8 cellular contexts compared by ENCODE assay signal in the genomic region with DNA sequence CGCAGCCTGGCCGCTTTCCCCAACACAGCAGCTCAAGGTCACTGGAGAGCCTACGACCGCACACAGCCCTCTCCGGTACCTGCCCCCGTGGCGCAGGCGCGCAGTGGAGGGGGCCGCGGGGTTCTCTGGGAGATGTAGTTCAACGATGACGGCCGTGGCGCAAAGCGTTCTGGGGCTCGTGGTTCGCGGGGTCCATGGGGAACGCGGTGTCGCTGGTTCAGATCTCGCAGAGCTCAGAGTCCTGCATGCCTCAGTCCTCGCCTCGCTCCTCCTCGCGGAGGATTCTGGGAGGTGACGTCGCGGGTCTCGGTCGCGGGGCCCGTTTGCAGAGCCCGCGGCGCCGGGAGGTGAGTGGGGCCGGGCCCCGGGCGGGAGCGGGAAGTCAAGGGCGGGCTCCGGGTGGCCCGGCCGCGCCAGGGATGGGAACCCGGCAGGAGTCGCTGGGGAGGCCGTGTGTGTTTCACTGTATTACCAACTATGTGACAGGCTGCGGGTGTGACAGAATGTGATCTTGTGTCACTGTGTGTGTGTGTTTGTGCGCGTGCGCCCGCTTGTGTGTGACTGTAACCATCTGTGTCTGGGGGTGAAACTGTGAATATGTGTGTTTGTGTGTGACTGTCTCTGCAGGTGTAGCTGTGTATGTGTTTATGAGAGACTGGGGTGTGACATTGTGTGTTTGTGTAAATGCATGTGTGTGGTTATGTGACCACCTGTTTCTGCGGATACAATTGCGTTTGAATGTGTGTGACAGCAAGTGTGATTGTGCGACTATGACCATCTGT. TPM values are rescaled to one million over a fixed set of nuclear protein-coding genes. Genes with fewer than 3 reads are reported as not detected.
DNase-seq lines count a peak whose midpoint lies in the region; ATAC-seq and TF ChIP-seq lines count a peak whose summit lies in the region.

A gene (plus strand): TSS at position 220 of the 782 bp plus-strand sequence. CDS start 3,100 bp downstream, outside the sequence.

- H2AFZ ChIP-seq in osteoblast (ENCODE audit: low read length) = peak within 1 kb of the TSS; percentile 100

- H3K4me1 Mint-ChIP-seq in activated naive CD8-positive, alpha-beta T cell treated with anti-CD3 and anti-CD28 coated beads, Interleukin-2, amount 10 ng/mL, durations not matched to agents 7 days and 5 days = peaks cover 11% of the 10 kb centered on the region

- TF ChIP-seq CTCF in GM10266 (IDR thresholded peaks at IDR 0.05; ENCODE audit: control insufficient read depth, insufficient read depth, low read depth, missing control alignments) = no peak
- no peak for TF ChIP-seq CTCF in osteoblast (IDR thresholded peaks at IDR 0.05; ENCODE audit: extremely low read depth, low read depth, low read length)
- TF ChIP-seq CTCF in thoracic aorta (IDR thresholded peaks at IDR 0.05) = no peak

- H3K27ac Mint-ChIP-seq in activated naive CD8-positive, alpha-beta T cell treated with anti-CD3 and anti-CD28 coated beads, Interleukin-2, amount 10 ng/mL, durations not matched to agents 7 days and 5 days = peak within 1 kb of the TSS; percentile 97

- no peaks in the 10 kb centered on the region for H3K27me3 Mint-ChIP-seq in activated naive CD8-positive, alpha-beta T cell treated with anti-CD3 and anti-CD28 coated beads, Interleukin-2, amount 10 ng/mL, durations not matched to agents 7 days and 5 days

- no peaks in the 10 kb centered on the region for H3K27me3 ChIP-seq in osteoblast (ENCODE audit: insufficient read depth, low read length)
- H3K27me3 ChIP-seq in thoracic aorta (replicated peaks; ENCODE audit: insufficient read depth) = no peaks in the 10 kb centered on the region

- peak within 1 kb of the TSS; percentile 87 for H3K4me2 ChIP-seq in osteoblast (ENCODE audit: insufficient read depth, low read length)

- H3K4me1 ChIP-seq in osteoblast (ENCODE audit: insufficient read depth, low read length) (peaks cover 5% of the 10 kb centered on the region), thoracic aorta (ENCODE audit: control insufficient read depth in 1 of 2, low read depth in 2 of 2) (peaks cover 3 to 13% of the 10 kb centered on the region in 2 donors)

- POLR2A ChIA-PET in activated naive CD8-positive, alpha-beta T cell treated with anti-CD3 and anti-CD28 coated beads, Interleukin-2, amount 10 ng/mL, durations not matched to agents 7 days and 5 days (lab: Charles Lee) = interaction anchor here (0.5 to 2.7 kb wide), 20 partner anchors 9 to 882 kb away, joined by 3 to 43 read pairs (median 4); a partner anchor contains a TSS

- H3K4me3 ChIP-seq in osteoblast (ENCODE audit: insufficient read depth, low read length) (peak within 1 kb of the TSS; percentile 86), thoracic aorta (peak within 1 kb of the TSS; percentile 85)

- peaks cover 15% of the 10 kb centered on the region for H3K36me3 Mint-ChIP-seq in activated naive CD8-positive, alpha-beta T cell treated with anti-CD3 and anti-CD28 coated beads, Interleukin-2, amount 10 ng/mL, durations not matched to agents 7 days and 5 days

- no peaks in the 10 kb centered on the region for H4K20me1 ChIP-seq in osteoblast (ENCODE audit: insufficient read depth, low read length)

- H3K36me3 ChIP-seq in osteoblast (ENCODE audit: insufficient read depth, low read length) (peaks cover 16% of the 10 kb centered on the region), thoracic aorta (peaks cover 19% of the 10 kb centered on the region)

- peaks cover 16% of the 10 kb centered on the region for H3K9me3 Mint-ChIP-seq in activated naive CD8-positive, alpha-beta T cell treated with anti-CD3 and anti-CD28 coated beads, Interleukin-2, amount 10 ng/mL, durations not matched to agents 7 days and 5 days

- peak; percentile 92 for DNase-seq in GM10266 (ENCODE audit: extremely low spot score)
- DNase-seq in NCI-H1092 treated with DMSO at 0.1 percent for 48 hours (lab: John Stamatoyannopoulos, UW) = peak; percentile 91
- DNase-seq in SKM-1 (lab: John Stamatoyannopoulos, UW; ENCODE audit: unreplicated experiment) = peak; percentile 91
- DNase-seq in activated naive CD8-positive, alpha-beta T cell treated with anti-CD3 and anti-CD28 coated beads, Interleukin-2, amount 10 ng/mL, durations not matched to agents 7 days and 5 days = peak; percentile 94
- DNase-seq in head of caudate nucleus = peak; percentile 97 to 100 (median 99)
- peak; percentile 98 for DNase-seq in osteoblast (ENCODE audit: insufficient read length, low spot score, missing footprints)
- DNase-seq in thoracic aorta (ENCODE audit: low spot score) = peak; percentile 90

- peak within 1 kb of the TSS; percentile 65 for H3K27ac ChIP-seq in osteoblast (ENCODE audit: low read depth, low read length)
- H3K27ac ChIP-seq in thoracic aorta = peak within 1 kb of the TSS; percentile 51 to 76

- H3K9me3 ChIP-seq in osteoblast (ENCODE audit: low read depth, low read length) = no peaks in the 10 kb centered on the region
- H3K9me3 ChIP-seq in thoracic aorta = peaks cover 10% of the 10 kb centered on the region

- intact Hi-C loops in head of caudate nucleus (cut with DNase I) = loop anchor here (2.0 to 5.0 kb wide), 3 partner anchors 36 to 399 kb away; a partner anchor contains a TSS

- peaks cover 8% of the 10 kb centered on the region for H3K79me2 ChIP-seq in osteoblast (ENCODE audit: insufficient read depth, low read length)

- peak within 1 kb of the TSS; percentile 96 for H3K4me3 Mint-ChIP-seq in activated naive CD8-positive, alpha-beta T cell treated with anti-CD3 and anti-CD28 coated beads, Interleukin-2, amount 10 ng/mL, durations not matched to agents 7 days and 5 days

- peak; percentile 95 for ATAC-seq in HG02610 (IDR thresholded peaks at IDR 0.05; ENCODE audit: unreplicated experiment)
- peak; percentile 97 for ATAC-seq in activated naive CD8-positive, alpha-beta T cell treated with anti-CD3 and anti-CD28 coated beads, Interleukin-2, amount 10 ng/mL, durations not matched to agents 7 days and 5 days (ENCODE audit: low read depth)
- ATAC-seq in thoracic aorta (ENCODE audit: insufficient number of reproducible peaks, low FRiP score, low read depth) = peak; percentile 94

RNA-seq across cellular contexts. Expression of the gene that starts here (rescaled TPM):
- total RNA-seq in activated naive CD8-positive, alpha-beta T cell treated with anti-CD3 and anti-CD28 coated beads, Interleukin-2, amount 10 ng/mL, durations not matched to agents 7 days and 5 days = 1 to 10 TPM; 8.7 to 9.0 TPM
- total RNA-seq in osteoblast (5.4 and 7.4 TPM in 2 replicates), thoracic aorta (10 to 100 TPM in 1 of 2 donors, 1 to 10 TPM in 1; 3.8 to 20.9 TPM)

Comparison
In these comparisons a context has a peak if more than half of its experiments do, and no peak if none do; other contexts are left out.
1. Peak in every context shown above with its lines: DNase-seq, ATAC-seq, H3K4me3 ChIP-seq and H3K27ac ChIP-seq.